Comparison of ENCODE assay signal across 9 cellular contexts in the genomic region with DNA sequence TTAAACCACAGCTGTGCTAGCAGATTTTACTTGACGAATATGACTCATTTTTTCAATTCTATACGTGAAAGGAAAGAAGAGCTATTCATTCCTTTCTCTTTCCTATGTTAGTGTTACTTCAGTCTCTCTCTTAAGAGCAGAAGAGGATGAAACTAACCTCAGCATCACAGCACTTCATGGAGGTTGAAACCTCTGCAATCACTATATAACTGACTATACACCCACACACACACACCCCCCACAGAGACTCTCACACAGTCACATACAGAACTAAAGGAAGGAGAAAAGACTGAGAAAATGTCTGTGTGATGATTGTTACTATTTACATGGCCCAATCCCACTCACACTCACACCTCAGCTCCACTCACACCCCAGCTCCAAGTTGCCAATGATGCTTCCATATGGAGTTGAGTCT.
DNase-seq lines count a peak whose midpoint lies in the region; ATAC-seq and TF ChIP-seq lines count a peak whose summit lies in the region.
"Had no signal": no experiment of that assay in that cellular context is flagged by ENCODE, and none has a peak within 500 bp of the region (broad histone marks: within the 10 kb centered on the region; RNA-seq: fewer than 3 reads in every experiment).

No MANE protein-coding gene starts in this region.

- DNase-seq in GM12864 (ENCODE audit: low read depth) (peak; percentile 22), NCI-H187 (lab: John Stamatoyannopoulos, UW) (no peak), amniotic stem cell (lab: John Stamatoyannopoulos, UW) (no peak), HUDEP-2 (lab: John Stamatoyannopoulos, UW; ENCODE audit: unreplicated experiment in 76 of 76) (no peak), left lung (no peak)
- peak; percentile 71 for DNase-seq in activated naive CD4-positive, alpha-beta T cell treated with anti-CD3 and anti-CD28 coated beads, Interleukin-2, amount 50 U/mL, for 16 hours

- H3K4me1 ChIP-seq in left lung: no peaks in the 10 kb centered on the region

- no peaks in the 10 kb centered on the region for H3K36me3 ChIP-seq in left lung
- H3K36me3 ChIP-seq: thoracic aorta had no signal

- H3K27ac ChIP-seq in left lung: no peak overlapping the region
- H3K27ac ChIP-seq: thoracic aorta had no signal

- no peak overlapping the region for H3K4me3 ChIP-seq in GM12864 (ENCODE audit: low read depth, low read length)
- H3K4me3 ChIP-seq in left lung: no peak overlapping the region
- H3K4me3 ChIP-seq: thoracic aorta had no signal

- ATAC-seq in GM19397 (IDR thresholded peaks at IDR 0.05; ENCODE audit: unreplicated experiment) (peak; percentile 76), HG03064 (IDR thresholded peaks at IDR 0.05; ENCODE audit: low read depth, unreplicated experiment) (peak; percentile 97), left lung (no peak)

- H3K9me3 ChIP-seq in left lung: no peaks in the 10 kb centered on the region
- H3K9me3 ChIP-seq: thoracic aorta had no signal

- no peak for TF ChIP-seq CTCF in GM12864 (IDR thresholded peaks at IDR 0.05; ENCODE audit: low read depth, low read length, missing control alignments)
- TF ChIP-seq CTCF in left lung (IDR thresholded peaks at IDR 0.05): no peak

- intact Hi-C loops in left lung (cut with DNase I): no loop called here

- H3K27me3 ChIP-seq in left lung: no peaks in the 10 kb centered on the region

Comparison
In these comparisons a context has a peak if more than half of its experiments do, and no peak if none do; other contexts are left out.
1. DNase-seq: peak in GM12864 (single experiment) and activated naive CD4-positive, alpha-beta T cell treated with anti-CD3 and anti-CD28 coated beads, Interleukin-2, amount 50 U/mL, for 16 hours (single experiment); none in NCI-H187 (0 of 2), amniotic stem cell (single experiment), HUDEP-2 (0 of 76) and left lung (0 of 2).